ENCODE assay signal across 15 cellular contexts in the genomic region with DNA sequence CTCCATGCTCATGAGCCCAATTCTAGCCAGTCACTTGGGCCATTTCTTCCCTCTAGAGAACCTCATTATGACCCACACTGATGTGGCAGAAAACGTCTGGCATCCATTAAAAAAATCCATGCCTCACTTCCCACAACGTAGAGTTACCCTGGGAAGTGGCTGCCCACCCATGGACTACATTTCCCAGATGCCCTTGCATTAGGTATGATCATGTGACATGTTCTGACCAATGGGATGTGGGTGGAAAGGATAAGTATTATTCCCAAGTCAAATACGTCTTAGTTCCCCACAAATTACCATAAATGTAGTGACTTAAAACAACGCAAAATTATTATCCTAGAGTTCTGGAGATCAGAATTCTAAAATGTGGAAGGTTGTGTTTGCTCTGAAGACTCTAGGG. TPM values are rescaled to one million over a fixed set of nuclear protein-coding genes. Genes with fewer than 3 reads are reported as not detected.
DNase-seq lines count a peak whose midpoint lies in the region; ATAC-seq, FAIRE-seq and TF ChIP-seq lines count a peak whose summit lies in the region.
"Had no signal": no experiment of that assay in that cellular context is flagged by ENCODE, and none has a peak within 500 bp of the region (broad histone marks: within the 10 kb centered on the region; RNA-seq: fewer than 3 reads in every experiment).

No MANE protein-coding gene starts in this region.

- no peak overlapping the region for H3K4me3 ChIP-seq in HCT116 (replicated peaks in 1 of 2; ENCODE audit: low read depth in 1 of 2, low read length in 2 of 2)
- H3K4me3 ChIP-seq: body of pancreas, lung, suprapubic skin had no signal

- DNase-seq in CMK (ENCODE audit: low read depth) (peak; percentile 2), HCT116 (ENCODE audit: low read depth, low spot score) (peak; percentile 74), OCI-M1 (lab: John Stamatoyannopoulos, UW) (peak; percentile 41), dermis microvascular lymphatic vessel endothelial cell (ENCODE audit: low read depth in 2 of 2) (peak; percentile 10 to 24), globus pallidus (ENCODE audit: low spot score) (no peak), HTR-8/SVneo (ENCODE audit: insufficient read length, low spot score) (no peak), Right ventricle myocardium inferior (ENCODE audit: missing footprints) (no peak)
- DNase-seq: body of pancreas, small intestine had no signal

- no peak for TF ChIP-seq CTCF in HCT116 (IDR thresholded peaks at IDR 0.05 in 2 of 3, conservative IDR thresholded peaks at IDR 0.05 in 1 of 3; ENCODE audit: borderline replicate concordance in 1 of 3, insufficient read depth in 1 of 3, low read depth in 2 of 3, low read length in 2 of 3)

- TF ChIP-seq RAD21 in HCT116 (IDR thresholded peaks at IDR 0.05; ENCODE audit: low read depth), result no peak

- H3K9me3 ChIP-seq in HCT116 (ENCODE audit: control insufficient read depth in 1 of 2, insufficient read depth in 1 of 2, low read depth in 1 of 2, low read length in 2 of 2), result no peaks in the 10 kb centered on the region
- H3K9me3 ChIP-seq: body of pancreas, suprapubic skin had no signal

- FAIRE-seq in HTR-8/SVneo (lab: Jason Lieb, UNC), result no peak
- FAIRE-seq: small intestine had no signal

- no peak for TF ChIP-seq POLR2A in HCT116 (IDR thresholded peaks at IDR 0.05; ENCODE audit: borderline replicate concordance, extremely low read depth, insufficient read depth, insufficient read length)

- intact Hi-C loops in HCT116 (cut with micrococcal nuclease) (no loop called here), Right ventricle myocardium inferior (cut with DNase I) (no loop called here)

- CTCF ChIA-PET in HCT116 (lab: Charles Lee), result interaction anchor here (0.6 kb wide), 1 partner anchor 814 kb away, joined by 3 read pairs; no protein-coding TSS in a partner anchor

- no peak overlapping the region for H3K27ac ChIP-seq in HCT116 (ENCODE audit: low read depth, low read length)
- H3K27ac ChIP-seq: body of pancreas, HL-60, suprapubic skin had no signal

- no peaks in the 10 kb centered on the region for H4K20me1 ChIP-seq in HCT116 (ENCODE audit: insufficient read depth)

- peaks cover 5% of the 10 kb centered on the region; the same call in 1 of the 2 replicates for H3K27me3 ChIP-seq in HCT116 (ENCODE audit: insufficient read depth, low read length)
- H3K27me3 ChIP-seq: body of pancreas had no signal

- H2AFZ ChIP-seq in HCT116 (ENCODE audit: low read depth, low read length, poor library complexity, severe bottlenecking), result peak overlapping the region; percentile 96

- ATAC-seq in HCT116 (peak; percentile 88), GM19463 (IDR thresholded peaks at IDR 0.05; ENCODE audit: unreplicated experiment) (no peak), Right ventricle myocardium inferior (no peak)
- ATAC-seq: body of pancreas had no signal

- POLR2A ChIA-PET in HCT116 (lab: Charles Lee), result no interaction called here

- H3K4me2 ChIP-seq in HCT116 (ENCODE audit: low read length), result peak overlapping the region; percentile 29

- no peaks in the 10 kb centered on the region for H3K4me1 ChIP-seq in HCT116 (ENCODE audit: control insufficient read depth in 1 of 2, insufficient read depth in 2 of 2, low read length in 2 of 2)
- H3K4me1 ChIP-seq: body of pancreas, suprapubic skin had no signal

- no peaks in the 10 kb centered on the region for H3K9me2 ChIP-seq in HCT116 (ENCODE audit: insufficient read depth)

- no TSS peak for BruUV-seq in HCT116 (replicated peaks; lab: Mats Ljungman, UMichigan)

- no peak overlapping the region for H3K9ac ChIP-seq in HCT116 (ENCODE audit: low read length)

- no peaks in the 10 kb centered on the region for H3K36me3 ChIP-seq in HCT116 (ENCODE audit: control insufficient read depth in 1 of 2, insufficient read depth in 2 of 2, low read length in 2 of 2)
- H3K36me3 ChIP-seq: suprapubic skin had no signal

- RAD21 ChIA-PET in HCT116 (lab: Charles Lee; ENCODE audit: low non-redundant PET in 1 of 2, low total read pairs in 2 of 2, uncharacterized antibody in 2 of 2, unreplicated experiment in 2 of 2), result no interaction called here

- H3K79me2 ChIP-seq in HCT116 (ENCODE audit: insufficient read depth, low read length), result no peaks in the 10 kb centered on the region

TF ChIP-seq in HCT116, 20 proteins besides CTCF, POLR2A, EP300 and RAD21:
- TF ChIP-seq SP1 (IDR thresholded peaks at IDR 0.05; ENCODE audit: low read depth) (peak; percentile 91), EGR1 (IDR thresholded peaks at IDR 0.05; ENCODE audit: low read depth) (no peak), YY1 (IDR thresholded peaks at IDR 0.05; ENCODE audit: extremely low read depth, insufficient replicate concordance, low read depth, low read length) (peak; percentile 35), CBX3 (IDR thresholded peaks at IDR 0.05; ENCODE audit: low read depth) (peak; percentile 56; the same call in 1 of the 2 replicates), POLR2AphosphoS5 (IDR thresholded peaks at IDR 0.05; ENCODE audit: low read depth, low read length) (no peak), EZH2 (IDR thresholded peaks at IDR 0.05) (no peak), ZNF274 (IDR thresholded peaks at IDR 0.05; ENCODE audit: low read depth, low read length) (no peak)
- TF ChIP-seq, protein P1, sequence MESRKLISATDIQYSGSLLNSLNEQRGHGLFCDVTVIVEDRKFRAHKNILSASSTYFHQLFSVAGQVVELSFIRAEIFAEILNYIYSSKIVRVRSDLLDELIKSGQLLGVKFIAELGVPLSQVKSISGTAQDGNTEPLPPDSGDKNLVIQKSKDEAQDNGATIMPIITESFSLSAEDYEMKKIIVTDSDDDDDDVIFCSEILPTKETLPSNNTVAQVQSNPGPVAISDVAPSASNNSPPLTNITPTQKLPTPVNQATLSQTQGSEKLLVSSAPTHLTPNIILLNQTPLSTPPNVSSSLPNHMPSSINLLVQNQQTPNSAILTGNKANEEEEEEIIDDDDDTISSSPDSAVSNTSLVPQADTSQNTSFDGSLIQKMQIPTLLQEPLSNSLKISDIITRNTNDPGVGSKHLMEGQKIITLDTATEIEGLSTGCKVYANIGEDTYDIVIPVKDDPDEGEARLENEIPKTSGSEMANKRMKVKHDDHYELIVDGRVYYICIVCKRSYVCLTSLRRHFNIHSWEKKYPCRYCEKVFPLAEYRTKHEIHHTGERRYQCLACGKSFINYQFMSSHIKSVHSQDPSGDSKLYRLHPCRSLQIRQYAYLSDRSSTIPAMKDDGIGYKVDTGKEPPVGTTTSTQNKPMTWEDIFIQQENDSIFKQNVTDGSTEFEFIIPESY (IDR thresholded peaks at IDR 0.05; ENCODE audit: extremely low read depth, insufficient replicate concordance, low read length), result no peak

RNA-seq across cellular contexts. Expression of gene ZNRF4, which starts 47.9 kb away (rescaled TPM):
- total RNA-seq in HCT116 (2021; ENCODE audit: unreplicated experiment) (not detected), dermis microvascular lymphatic vessel endothelial cell (not detected in 2 replicates), Right ventricle myocardium inferior (not detected)
- polyA plus RNA-seq in HCT116 (2012), result not detected in 2 replicates
- total RNA-seq: body of pancreas, lung, occipital lobe, suprapubic skin had no signal
- polyA plus RNA-seq: CD14-positive monocyte, lung, small intestine had no signal

Comparison
In these comparisons a context has a peak if more than half of its experiments do, and no peak if none do; other contexts are left out.
1. DNase-seq: peak in CMK (single experiment), HCT116 (single experiment), OCI-M1 (single experiment) and dermis microvascular lymphatic vessel endothelial cell (2 of 2); none in globus pallidus (single experiment), HTR-8/SVneo (single experiment) and Right ventricle myocardium inferior (single experiment).